Comparison of ENCODE assay signal across 8 cellular contexts in the genomic region with DNA sequence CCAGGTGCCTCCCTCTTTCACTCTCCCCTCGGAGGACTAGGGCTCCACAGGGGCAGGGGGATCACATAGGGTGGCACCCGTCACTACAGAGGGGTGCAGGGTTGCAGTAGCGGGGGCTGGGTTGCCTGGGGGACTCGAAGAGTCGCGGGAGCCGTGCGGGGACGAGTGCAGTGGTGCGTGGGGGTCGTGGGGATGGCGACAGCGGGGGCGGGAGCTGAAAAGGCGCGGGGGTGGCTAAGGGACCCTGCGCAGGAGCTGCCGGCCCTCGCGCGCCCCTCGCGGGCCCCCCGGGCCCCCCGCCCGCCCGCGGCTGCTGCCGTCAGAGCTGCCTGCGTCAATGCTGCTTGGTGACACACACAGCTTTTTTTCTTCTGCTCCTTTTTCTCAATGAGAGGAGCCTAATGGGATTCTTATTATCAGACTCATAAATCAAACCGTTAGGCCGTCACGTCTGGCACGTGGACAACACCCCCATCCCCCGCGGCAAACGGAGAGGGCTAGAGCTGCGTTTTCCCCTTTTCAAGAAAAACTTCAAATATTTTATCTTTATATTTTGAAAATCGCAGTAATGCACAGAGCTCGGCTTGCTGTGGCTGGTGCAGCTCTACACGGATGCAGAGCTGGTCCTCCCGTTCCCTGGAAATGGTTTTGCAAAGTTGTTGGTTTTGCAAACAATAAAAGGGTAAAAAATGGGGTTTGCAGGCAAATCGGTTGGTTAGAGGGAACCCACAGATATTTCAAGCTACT.
DNase-seq lines count a peak whose midpoint lies in the region; ATAC-seq and TF ChIP-seq lines count a peak whose summit lies in the region.

No MANE protein-coding gene starts in this region.

- H3K36me3 ChIP-seq in mesendoderm (ENCODE audit: control insufficient read depth, insufficient read depth, low read length) (no peaks in the 10 kb centered on the region), uterus (no peaks in the 10 kb centered on the region)

- H3K4me3 ChIP-seq in choroid plexus epithelial cell (ENCODE audit: low read depth, low read length) = peak overlapping the region; percentile 55
- no peak overlapping the region for H3K4me3 ChIP-seq in mesendoderm (ENCODE audit: low read length)
- peak overlapping the region; percentile 32 to 40 for H3K4me3 ChIP-seq in uterus

- H3K4me1 Mint-ChIP-seq in stimulated activated naive CD8-positive, alpha-beta T cell treated with anti-CD3 and anti-CD28 coated beads, Interleukin-15, amount 100 ng/mL, for 72 hours = peaks cover 18% of the 10 kb centered on the region

- peaks cover 0 to 3% of the 10 kb centered on the region in 2 donors for H3K9me3 Mint-ChIP-seq in stimulated activated naive CD8-positive, alpha-beta T cell treated with anti-CD3 and anti-CD28 coated beads, Interleukin-15, amount 100 ng/mL, for 72 hours

- peak; percentile 56 for ATAC-seq in stimulated activated naive CD8-positive, alpha-beta T cell treated with anti-CD3 and anti-CD28 coated beads, Interleukin-15, amount 100 ng/mL, for 72 hours
- ATAC-seq in stimulated activated naive CD8-positive, alpha-beta T cell treated with anti-CD3 and anti-CD28 coated beads, Interleukin-15, Interleukin-2, amounts not matched to agents 100 U/mL and 50 U/mL, for 24 hours = no peak
- no peak for ATAC-seq in GM18909 (IDR thresholded peaks at IDR 0.05; ENCODE audit: poor library complexity, unreplicated experiment)
- ATAC-seq in GM21367 (IDR thresholded peaks at IDR 0.05; ENCODE audit: unreplicated experiment) = no peak

- H3K9me3 ChIP-seq in uterus = no peaks in the 10 kb centered on the region

- peak overlapping the region; percentile 15 for H3K9ac ChIP-seq in mesendoderm (ENCODE audit: low read length)

- no peak overlapping the region for H3K23ac ChIP-seq in mesendoderm (ENCODE audit: low read length)

- no peak overlapping the region for H3K4ac ChIP-seq in mesendoderm (ENCODE audit: low read depth, low read length)

- no CpG with 5 or more reads among the region's 43 CpGs for WGBS in mesendoderm (ENCODE audit: extremely low coverage, insufficient coverage, low lambda C conversion rate)

- H3K4me1 ChIP-seq in mesendoderm (ENCODE audit: control insufficient read depth, low read depth, low read length) = peaks cover 6% of the 10 kb centered on the region
- peaks cover 0 to 12% of the 10 kb centered on the region in 2 donors for H3K4me1 ChIP-seq in uterus

- peak overlapping the region; percentile 65 for H3K56ac ChIP-seq in mesendoderm (ENCODE audit: low read length)

- H3K27ac ChIP-seq in mesendoderm (ENCODE audit: low read depth, low read length) = no peak overlapping the region
- H3K27ac ChIP-seq in uterus = peak overlapping the region; percentile 88 to 91

- H3K18ac ChIP-seq in mesendoderm (ENCODE audit: low read length) = peak overlapping the region; percentile 35

- H3K79me1 ChIP-seq in mesendoderm (ENCODE audit: low read length) = no peaks in the 10 kb centered on the region

- H2BK15ac ChIP-seq in mesendoderm (replicated peaks; ENCODE audit: low read depth) = no peak overlapping the region

- DNase-seq in stimulated activated naive CD8-positive, alpha-beta T cell treated with anti-CD3 and anti-CD28 coated beads, Interleukin-15, amount 100 ng/mL, for 72 hours = no peak
- DNase-seq in stimulated activated naive CD8-positive, alpha-beta T cell treated with anti-CD3 and anti-CD28 coated beads, Interleukin-15, Interleukin-2, amounts not matched to agents 100 U/mL and 50 U/mL, for 24 hours = no peak
- DNase-seq in choroid plexus epithelial cell (ENCODE audit: low read depth) = peak; percentile 82
- peak; percentile 35 for DNase-seq in mesendoderm
- peak; percentile 77 to 85 for DNase-seq in uterus
- DNase-seq in stimulated activated CD4-positive, alpha-beta T cell treated with anti-CD3 and anti-CD28 coated beads, Interleukin-1b, Interleukin-23, amount 100 ng/mL, for 48 hours = no peak

- no peak for TF ChIP-seq POLR2A in uterus (IDR thresholded peaks at IDR 0.05)

- H2AK5ac ChIP-seq in mesendoderm (ENCODE audit: low read length) = no peak overlapping the region

- peaks cover 35% of the 10 kb centered on the region for H3K27me3 ChIP-seq in mesendoderm (ENCODE audit: insufficient read depth, low read length, poor library complexity)
- no peaks in the 10 kb centered on the region for H3K27me3 ChIP-seq in uterus

- peaks cover 80% of the 10 kb centered on the region for H3K27me3 Mint-ChIP-seq in stimulated activated naive CD8-positive, alpha-beta T cell treated with anti-CD3 and anti-CD28 coated beads, Interleukin-15, amount 100 ng/mL, for 72 hours

- peak overlapping the region; percentile 5 for H3K4me2 ChIP-seq in mesendoderm (ENCODE audit: low read length)

- intact Hi-C loops in uterus (cut with DNase I; ENCODE audit: low total_unique reads) = no loop called here

- H3K27ac Mint-ChIP-seq in stimulated activated naive CD8-positive, alpha-beta T cell treated with anti-CD3 and anti-CD28 coated beads, Interleukin-15, amount 100 ng/mL, for 72 hours = no peak overlapping the region

- no peak overlapping the region for H3K4me3 Mint-ChIP-seq in stimulated activated naive CD8-positive, alpha-beta T cell treated with anti-CD3 and anti-CD28 coated beads, Interleukin-15, amount 100 ng/mL, for 72 hours

- no peaks in the 10 kb centered on the region for H3K79me2 ChIP-seq in mesendoderm (ENCODE audit: control insufficient read depth, insufficient read depth, low read length)

- no peak overlapping the region for H2BK5ac ChIP-seq in mesendoderm (ENCODE audit: low read length)

- no peak overlapping the region for H4K5ac ChIP-seq in mesendoderm (ENCODE audit: low read length)

- H2BK120ac ChIP-seq in mesendoderm (ENCODE audit: low read depth, low read length) = no peak overlapping the region

- no peak for TF ChIP-seq CTCF in choroid plexus epithelial cell (conservative IDR thresholded peaks at IDR 0.05; ENCODE audit: low read depth, low read length)
- no peak for TF ChIP-seq CTCF in uterus (IDR thresholded peaks at IDR 0.05)

- no peak overlapping the region for H4K8ac ChIP-seq in mesendoderm (ENCODE audit: low read depth, low read length)

Comparison
In these comparisons a context has a peak if more than half of its experiments do, and no peak if none do; other contexts are left out.
1. DNase-seq: peak in choroid plexus epithelial cell (single experiment), mesendoderm (single experiment) and uterus (2 of 2); none in stimulated activated naive CD8-positive, alpha-beta T cell treated with anti-CD3 and anti-CD28 coated beads, Interleukin-15, amount 100 ng/mL, for 72 hours (0 of 2), stimulated activated naive CD8-positive, alpha-beta T cell treated with anti-CD3 and anti-CD28 coated beads, Interleukin-15, Interleukin-2, amounts not matched to agents 100 U/mL and 50 U/mL, for 24 hours (single experiment) and stimulated activated CD4-positive, alpha-beta T cell treated with anti-CD3 and anti-CD28 coated beads, Interleukin-1b, Interleukin-23, amount 100 ng/mL, for 48 hours (single experiment).